23 cellular contexts compared by ENCODE assay signal in the genomic region with DNA sequence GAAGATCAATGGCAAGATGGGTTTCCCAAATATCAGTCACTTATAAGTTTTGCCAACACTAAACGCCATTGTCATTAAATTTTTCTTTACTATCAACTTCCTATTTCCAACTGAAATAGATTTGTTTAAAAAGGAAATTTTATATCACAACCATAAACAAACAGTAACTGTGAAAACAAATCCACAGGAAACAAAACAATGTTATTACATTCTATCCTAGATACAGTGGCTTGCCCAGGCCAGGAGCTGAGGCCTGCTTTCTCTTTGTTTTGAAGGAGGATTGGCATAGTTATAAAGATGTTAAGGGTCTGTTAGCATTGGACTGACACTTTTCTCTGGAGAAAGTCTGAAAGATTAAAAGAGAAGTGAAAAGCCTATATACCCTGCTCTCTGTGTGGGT. TPM values are rescaled to one million over a fixed set of nuclear protein-coding genes. Genes with fewer than 3 reads are reported as not detected.
A peak's percentile ranks its signal among the peaks of the same experiment; 100 is the strongest.
DNase-seq lines count a peak whose midpoint lies in the region; ATAC-seq, FAIRE-seq and TF ChIP-seq lines count a peak whose summit lies in the region.
"Had no signal": no experiment of that assay in that cellular context is flagged by ENCODE, and none has a peak within 500 bp of the region (broad histone marks: within the 10 kb centered on the region; RNA-seq: fewer than 3 reads in every experiment).

No MANE protein-coding gene starts in this region.

- intact Hi-C loops in activated CD4-positive, alpha-beta memory T cell treated with anti-CD3 and anti-CD28 coated beads for 36 hours (cut with micrococcal nuclease) = no loop called here
- intact Hi-C loops in endothelial cell of umbilical vein (cut with micrococcal nuclease) = no loop called here

- no peak for TF ChIP-seq EP300 in upper lobe of left lung (IDR thresholded peaks at IDR 0.05)

- no peaks in the 10 kb centered on the region for H3K79me2 ChIP-seq in endothelial cell of umbilical vein (ENCODE audit: control insufficient read depth, insufficient read depth, low read length)

- dilution Hi-C loops in endothelial cell of umbilical vein (cut with MboI; ENCODE audit: extremely low pct_ligation_motif_present, low sequenced_read_pairs) = no loop called here

- H3K4me1 ChIP-seq in endothelial cell of umbilical vein (ENCODE audit: control insufficient read depth, extremely low read depth, insufficient read depth, low read length) = peaks cover 56% of the 10 kb centered on the region
- H3K4me1 ChIP-seq in upper lobe of left lung = peaks cover 17 to 32% (median 27%) of the 10 kb centered on the region in 4 donors
- H3K4me1 ChIP-seq: prostate gland, SJSA1 had no signal

- no peak for TF ChIP-seq POLR2A in endothelial cell of umbilical vein (IDR thresholded peaks at IDR 0.05; ENCODE audit: low read depth, low read length)
- TF ChIP-seq POLR2A in upper lobe of left lung (IDR thresholded peaks at IDR 0.05) = no peak

- H3K27me3 ChIP-seq in endothelial cell of umbilical vein (ENCODE audit: control insufficient read depth in 2 of 2, insufficient read depth in 2 of 2, low read length in 2 of 2) = no peaks in the 10 kb centered on the region
- H3K27me3 ChIP-seq in upper lobe of left lung = no peaks in the 10 kb centered on the region
- H3K27me3 ChIP-seq: vagina had no signal

- BruUV-seq in endothelial cell of umbilical vein (replicated peaks; lab: Mats Ljungman, UMichigan) = no TSS peak

- no peak for DNase-seq in activated T-cell treated with anti-CD3 and anti-CD28 coated beads, Interleukin-2, amount 50 U/mL, for 72 hours
- no peak for DNase-seq in activated T-cell treated with anti-CD3 and anti-CD28 coated beads, Interleukin-2, amount 50 U/mL, for 1 hour
- DNase-seq in activated CD4-positive, alpha-beta memory T cell treated with anti-CD3 and anti-CD28 coated beads for 36 hours = no peak
- DNase-seq in endothelial cell of umbilical vein (ENCODE audit: low read depth, low spot score) (peak; percentile 72), upper lobe of left lung (no peak), NCI-H2029 treated with DMSO at 0.1 percent for 48 hours (lab: John Stamatoyannopoulos, UW) (no peak), NCI-H345 (lab: John Stamatoyannopoulos, UW) (no peak), SIG-M5 treated with dmso at 0.1 percent for 504 hours (lab: John Stamatoyannopoulos, UW; ENCODE audit: unreplicated experiment) (no peak)
- DNase-seq: DMS79; NCI-H1436 treated with DMSO at 0.1 percent for 48 hours; NCI-H2227 treated with DMSO at 0.1 percent for 48 hours; NCI-H82; stimulated activated CD4-positive, alpha-beta T cell treated with anti-CD3 and anti-CD28 coated beads, Interleukin-2, amount 100 ng/mL, for 48 hours; substantia nigra had no signal

- H3K9ac ChIP-seq in endothelial cell of umbilical vein (replicated peaks; ENCODE audit: extremely low read depth, insufficient read depth, low read length) = peak overlapping the region; percentile 18

- peaks cover 6 to 25% of the 10 kb centered on the region in 2 donors for H3K36me3 Mint-ChIP-seq in activated T-cell treated with anti-CD3 and anti-CD28 coated beads, Interleukin-2, amount 50 U/mL, for 72 hours (ENCODE audit: insufficient read depth in 2 of 2)
- H3K36me3 Mint-ChIP-seq in activated CD4-positive, alpha-beta memory T cell treated with anti-CD3 and anti-CD28 coated beads for 36 hours = peaks cover 64% of the 10 kb centered on the region

- CTCF ChIA-PET in activated CD4-positive, alpha-beta memory T cell treated with anti-CD3 and anti-CD28 coated beads for 36 hours (lab: Charles Lee) = no interaction called here
- CTCF ChIA-PET in endothelial cell of umbilical vein (lab: Charles Lee) = no interaction called here

- FAIRE-seq in endothelial cell of umbilical vein (lab: Jason Lieb, UNC) = peak; percentile 83
- FAIRE-seq: bronchial epithelial cell had no signal

- peaks cover 94% of the 10 kb centered on the region for H3K4me1 Mint-ChIP-seq in activated T-cell treated with anti-CD3 and anti-CD28 coated beads, Interleukin-2, amount 50 U/mL, for 72 hours (ENCODE audit: low read depth)
- H3K4me1 Mint-ChIP-seq in activated CD4-positive, alpha-beta memory T cell treated with anti-CD3 and anti-CD28 coated beads for 36 hours (ENCODE audit: low read depth) = peaks cover 95% of the 10 kb centered on the region

- 55 to 78% methylated on average over 1 of the region's 1 CpG for WGBS in upper lobe of left lung, 2 donors

- no peaks in the 10 kb centered on the region for H3K9me1 ChIP-seq in endothelial cell of umbilical vein (replicated peaks; ENCODE audit: control insufficient read depth, extremely low read depth, insufficient read depth, low read length)

- H3K27ac ChIP-seq in endothelial cell of umbilical vein (ENCODE audit: insufficient read depth, low read depth, low read length) (peak overlapping the region; percentile 99), upper lobe of left lung (peak overlapping the region in 3 of 4 donors; percentile 21 to 60 (median 38))
- H3K27ac ChIP-seq: gastroesophageal sphincter, HL-60, prostate gland, SJSA1, vagina had no signal

- H3K27me3 Mint-ChIP-seq in activated T-cell treated with anti-CD3 and anti-CD28 coated beads, Interleukin-2, amount 50 U/mL, for 72 hours (ENCODE audit: low read depth) = no peaks in the 10 kb centered on the region
- no peaks in the 10 kb centered on the region for H3K27me3 Mint-ChIP-seq in activated CD4-positive, alpha-beta memory T cell treated with anti-CD3 and anti-CD28 coated beads for 36 hours

- peaks cover 0 to 6% of the 10 kb centered on the region in 2 experiments for H3K36me3 ChIP-seq in endothelial cell of umbilical vein (ENCODE audit: control insufficient read depth in 2 of 2, extremely low read depth in 1 of 2, insufficient read depth in 2 of 2, low read length in 2 of 2)
- no peaks in the 10 kb centered on the region for H3K36me3 ChIP-seq in upper lobe of left lung
- H3K36me3 ChIP-seq: gastroesophageal sphincter, prostate gland, SJSA1, vagina had no signal

- no peak overlapping the region for H3K4me3 ChIP-seq in endothelial cell of umbilical vein (replicated peaks in 1 of 3; ENCODE audit: insufficient read depth in 1 of 3, low read depth in 1 of 3, low read length in 3 of 3)
- H3K4me3 ChIP-seq in upper lobe of left lung = no peak overlapping the region
- H3K4me3 ChIP-seq: gastroesophageal sphincter, prostate gland, SJSA1, skin epidermis, vagina had no signal

- no peak overlapping the region for H3K4me2 ChIP-seq in endothelial cell of umbilical vein (ENCODE audit: insufficient read depth, low read length)

- no peak for ATAC-seq in activated T-cell treated with anti-CD3 and anti-CD28 coated beads, Interleukin-2, amount 50 U/mL, for 72 hours (replicated peaks in 1 of 2)
- no peak for ATAC-seq in upper lobe of left lung (ENCODE audit: low FRiP score in 2 of 2)
- ATAC-seq: esophagus mucosa, gastroesophageal sphincter had no signal

- H3K9me3 Mint-ChIP-seq in activated T-cell treated with anti-CD3 and anti-CD28 coated beads, Interleukin-2, amount 50 U/mL, for 72 hours = no peaks in the 10 kb centered on the region
- H3K9me3 Mint-ChIP-seq in activated CD4-positive, alpha-beta memory T cell treated with anti-CD3 and anti-CD28 coated beads for 36 hours = no peaks in the 10 kb centered on the region

- TF ChIP-seq CTCF in endothelial cell of umbilical vein (IDR thresholded peaks at IDR 0.05; ENCODE audit: extremely low read depth in 1 of 2, insufficient read depth in 1 of 2, low read depth in 1 of 2, low read length in 2 of 2) (no peak), upper lobe of left lung (IDR thresholded peaks at IDR 0.05) (no peak)

- H3K27ac Mint-ChIP-seq in activated T-cell treated with anti-CD3 and anti-CD28 coated beads, Interleukin-2, amount 50 U/mL, for 72 hours = peak overlapping the region; percentile 88
- H3K27ac Mint-ChIP-seq in activated CD4-positive, alpha-beta memory T cell treated with anti-CD3 and anti-CD28 coated beads for 36 hours = peak overlapping the region; percentile 92

- H2AFZ ChIP-seq in endothelial cell of umbilical vein (ENCODE audit: low read depth, low read length) = no peak overlapping the region

- H3K9me3 ChIP-seq in endothelial cell of umbilical vein (replicated peaks; ENCODE audit: control insufficient read depth, insufficient read depth, low read length) (no peaks in the 10 kb centered on the region), upper lobe of left lung (no peaks in the 10 kb centered on the region)
- H3K9me3 ChIP-seq: gastroesophageal sphincter, prostate gland, SJSA1, vagina had no signal

- POLR2A ChIA-PET in activated CD4-positive, alpha-beta memory T cell treated with anti-CD3 and anti-CD28 coated beads for 36 hours (lab: Charles Lee) = interaction anchor here (1.1 to 1.2 kb wide), 2 partner anchors 12 to 24 kb away, joined by 3 to 4 read pairs; a partner anchor contains a TSS
- POLR2A ChIA-PET in endothelial cell of umbilical vein (lab: Charles Lee) = no interaction called here

- peak overlapping the region in 1 of 2 donors; percentile 62 for H3K4me3 Mint-ChIP-seq in activated T-cell treated with anti-CD3 and anti-CD28 coated beads, Interleukin-2, amount 50 U/mL, for 72 hours
- no peak overlapping the region for H3K4me3 Mint-ChIP-seq in activated CD4-positive, alpha-beta memory T cell treated with anti-CD3 and anti-CD28 coated beads for 36 hours

- H4K20me1 ChIP-seq in endothelial cell of umbilical vein (replicated peaks; ENCODE audit: control insufficient read depth, extremely low read depth, insufficient read depth, low read length) = peaks cover 3% of the 10 kb centered on the region

TF ChIP-seq in endothelial cell of umbilical vein, 7 proteins besides CTCF, POLR2A, EP300 and RAD21 (continues in another document):
- TF ChIP-seq, protein P1, sequence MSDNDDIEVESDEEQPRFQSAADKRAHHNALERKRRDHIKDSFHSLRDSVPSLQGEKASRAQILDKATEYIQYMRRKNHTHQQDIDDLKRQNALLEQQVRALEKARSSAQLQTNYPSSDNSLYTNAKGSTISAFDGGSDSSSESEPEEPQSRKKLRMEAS (IDR thresholded peaks at IDR 0.05; ENCODE audit: insufficient read depth, insufficient read length) = no peak
- TF ChIP-seq JUN (IDR thresholded peaks at IDR 0.05; ENCODE audit: borderline replicate concordance, insufficient read depth, insufficient read length, low read depth) (no peak), EZH2 (IDR thresholded peaks at IDR 0.05; ENCODE audit: borderline replicate concordance, low read depth, low read length, severe bottlenecking) (no peak)

RNA-seq across cellular contexts. Expression of a gene that starts 24.9 kb away (rescaled TPM):
- 100 to 1,000 TPM; 143 to 184 TPM for total RNA-seq in activated T-cell treated with anti-CD3 and anti-CD28 coated beads, Interleukin-2, amount 50 U/mL, for 72 hours
- 100 to 1,000 TPM; 111 to 114 TPM for total RNA-seq in activated CD4-positive, alpha-beta memory T cell treated with anti-CD3 and anti-CD28 coated beads for 36 hours
- total RNA-seq in endothelial cell of umbilical vein = 52.7 and 68.1 TPM in 2 replicates
- polyA plus RNA-seq in endothelial cell of umbilical vein = 32.4 and 34.7 TPM in 2 replicates
- 32.3 and 32.8 TPM in 2 replicates for polyA plus RNA-seq in endothelial cell of umbilical vein (2011; cell fraction: cytosol; rRNA removed)
- 57.5 and 72.3 TPM in 2 replicates for polyA plus RNA-seq in endothelial cell of umbilical vein (2011; cell fraction: nucleus; rRNA removed)
- polyA plus RNA-seq in endothelial cell of umbilical vein (2012) = 26.2 and 28.8 TPM in 2 replicates
- 92.7 and 97.9 TPM in 2 replicates for polyA minus RNA-seq in endothelial cell of umbilical vein
- polyA minus RNA-seq in endothelial cell of umbilical vein (2011; cell fraction: cytosol; rRNA and poly(A)+ RNA removed) = not detected
- 32.1 and 33.3 TPM in 2 replicates for polyA minus RNA-seq in endothelial cell of umbilical vein (2011; cell fraction: nucleus; rRNA and poly(A)+ RNA removed)
- total RNA-seq in upper lobe of left lung = 10 to 100 TPM in 2 of 6 donors, 1 to 10 TPM in 4; 7.4 to 16.8 (median 8.8) TPM
- total RNA-seq: MCF 10A had no signal
